ENCODE assay signal across 1 cellular context in the genomic region with DNA sequence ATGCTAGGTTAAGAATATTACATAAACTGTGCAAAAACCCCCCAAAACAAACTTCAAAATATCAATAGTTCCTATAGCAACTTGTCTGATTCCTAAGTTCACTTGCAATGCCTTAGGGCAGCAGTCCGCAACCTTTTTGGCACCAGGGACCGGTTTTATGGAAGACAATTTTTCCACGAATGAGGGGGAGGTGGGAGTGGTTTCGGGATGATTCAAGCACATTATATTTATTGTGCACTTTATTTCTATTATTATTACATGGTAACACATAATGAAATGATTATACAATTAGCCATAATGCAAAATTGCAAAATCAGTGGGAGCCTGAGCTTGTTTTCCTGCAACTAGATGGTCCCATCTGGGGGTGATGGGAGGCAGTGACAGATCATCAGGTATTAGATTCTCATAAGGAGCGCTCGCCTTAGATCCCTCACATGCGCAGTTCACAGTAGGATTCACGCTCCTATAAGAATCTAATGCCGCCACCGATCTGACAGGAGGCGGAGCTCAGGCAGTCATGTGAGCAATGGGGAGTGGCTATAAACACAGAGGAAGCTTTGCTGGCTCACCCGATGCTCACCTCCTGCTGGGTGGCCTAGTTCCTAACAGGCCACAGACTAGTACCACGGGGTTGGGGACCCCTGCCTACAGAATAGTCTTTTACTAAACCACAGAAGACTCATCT.
TF ChIP-seq lines count a peak whose summit lies in the region.

No MANE protein-coding gene starts in this region.

TF ChIP-seq in K562, 482 proteins besides CTCF, POLR2A, EP300 and RAD21:
- TF ChIP-seq RAD51 (IDR thresholded peaks at IDR 0.05; ENCODE audit: borderline replicate concordance, low read depth) (peak; percentile 69), ZNF282 (CRISPR knock-in tag; IDR thresholded peaks at IDR 0.05) (no peak), ZC3H4 (CRISPR knock-in tag; IDR thresholded peaks at IDR 0.05; ENCODE audit: borderline replicate concordance) (no peak), HEY1 (CRISPR knock-in tag; IDR thresholded peaks at IDR 0.05; ENCODE audit: borderline replicate concordance) (no peak), NRF1 (conservative IDR thresholded peaks at IDR 0.05 in 1 of 2, IDR thresholded peaks at IDR 0.05 in 1 of 2) (peak; percentile 71 to 73), HIVEP1 (CRISPR knock-in tag; IDR thresholded peaks at IDR 0.05) (no peak), JUNB (CRISPR knock-in tag; conservative IDR thresholded peaks at IDR 0.05) (no peak)
- TF ChIP-seq, protein P1, sequence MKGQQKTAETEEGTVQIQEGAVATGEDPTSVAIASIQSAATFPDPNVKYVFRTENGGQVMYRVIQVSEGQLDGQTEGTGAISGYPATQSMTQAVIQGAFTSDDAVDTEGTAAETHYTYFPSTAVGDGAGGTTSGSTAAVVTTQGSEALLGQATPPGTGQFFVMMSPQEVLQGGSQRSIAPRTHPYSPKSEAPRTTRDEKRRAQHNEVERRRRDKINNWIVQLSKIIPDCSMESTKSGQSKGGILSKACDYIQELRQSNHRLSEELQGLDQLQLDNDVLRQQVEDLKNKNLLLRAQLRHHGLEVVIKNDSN (CRISPR knock-in tag; IDR thresholded peaks at IDR 0.05), result peak; percentile 75
- TF ChIP-seq, protein P2, sequence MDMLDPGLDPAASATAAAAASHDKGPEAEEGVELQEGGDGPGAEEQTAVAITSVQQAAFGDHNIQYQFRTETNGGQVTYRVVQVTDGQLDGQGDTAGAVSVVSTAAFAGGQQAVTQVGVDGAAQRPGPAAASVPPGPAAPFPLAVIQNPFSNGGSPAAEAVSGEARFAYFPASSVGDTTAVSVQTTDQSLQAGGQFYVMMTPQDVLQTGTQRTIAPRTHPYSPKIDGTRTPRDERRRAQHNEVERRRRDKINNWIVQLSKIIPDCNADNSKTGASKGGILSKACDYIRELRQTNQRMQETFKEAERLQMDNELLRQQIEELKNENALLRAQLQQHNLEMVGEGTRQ (CRISPR knock-in tag; IDR thresholded peaks at IDR 0.05), result peak; percentile 84
- TF ChIP-seq, protein P3, sequence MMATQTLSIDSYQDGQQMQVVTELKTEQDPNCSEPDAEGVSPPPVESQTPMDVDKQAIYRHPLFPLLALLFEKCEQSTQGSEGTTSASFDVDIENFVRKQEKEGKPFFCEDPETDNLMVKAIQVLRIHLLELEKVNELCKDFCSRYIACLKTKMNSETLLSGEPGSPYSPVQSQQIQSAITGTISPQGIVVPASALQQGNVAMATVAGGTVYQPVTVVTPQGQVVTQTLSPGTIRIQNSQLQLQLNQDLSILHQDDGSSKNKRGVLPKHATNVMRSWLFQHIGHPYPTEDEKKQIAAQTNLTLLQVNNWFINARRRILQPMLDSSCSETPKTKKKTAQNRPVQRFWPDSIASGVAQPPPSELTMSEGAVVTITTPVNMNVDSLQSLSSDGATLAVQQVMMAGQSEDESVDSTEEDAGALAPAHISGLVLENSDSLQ (IDR thresholded peaks at IDR 0.05), result 0 out of 2 replicates have a peak, but pooled peaks have one; percentile 14
- TF ChIP-seq, protein P4, sequence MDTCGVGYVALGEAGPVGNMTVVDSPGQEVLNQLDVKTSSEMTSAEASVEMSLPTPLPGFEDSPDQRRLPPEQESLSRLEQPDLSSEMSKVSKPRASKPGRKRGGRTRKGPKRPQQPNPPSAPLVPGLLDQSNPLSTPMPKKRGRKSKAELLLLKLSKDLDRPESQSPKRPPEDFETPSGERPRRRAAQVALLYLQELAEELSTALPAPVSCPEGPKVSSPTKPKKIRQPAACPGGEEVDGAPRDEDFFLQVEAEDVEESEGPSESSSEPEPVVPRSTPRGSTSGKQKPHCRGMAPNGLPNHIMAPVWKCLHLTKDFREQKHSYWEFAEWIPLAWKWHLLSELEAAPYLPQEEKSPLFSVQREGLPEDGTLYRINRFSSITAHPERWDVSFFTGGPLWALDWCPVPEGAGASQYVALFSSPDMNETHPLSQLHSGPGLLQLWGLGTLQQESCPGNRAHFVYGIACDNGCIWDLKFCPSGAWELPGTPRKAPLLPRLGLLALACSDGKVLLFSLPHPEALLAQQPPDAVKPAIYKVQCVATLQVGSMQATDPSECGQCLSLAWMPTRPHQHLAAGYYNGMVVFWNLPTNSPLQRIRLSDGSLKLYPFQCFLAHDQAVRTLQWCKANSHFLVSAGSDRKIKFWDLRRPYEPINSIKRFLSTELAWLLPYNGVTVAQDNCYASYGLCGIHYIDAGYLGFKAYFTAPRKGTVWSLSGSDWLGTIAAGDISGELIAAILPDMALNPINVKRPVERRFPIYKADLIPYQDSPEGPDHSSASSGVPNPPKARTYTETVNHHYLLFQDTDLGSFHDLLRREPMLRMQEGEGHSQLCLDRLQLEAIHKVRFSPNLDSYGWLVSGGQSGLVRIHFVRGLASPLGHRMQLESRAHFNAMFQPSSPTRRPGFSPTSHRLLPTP (IDR thresholded peaks at IDR 0.05; ENCODE audit: borderline replicate concordance, extremely low read depth, insufficient read length), result no peak
